In the genomic region with DNA sequence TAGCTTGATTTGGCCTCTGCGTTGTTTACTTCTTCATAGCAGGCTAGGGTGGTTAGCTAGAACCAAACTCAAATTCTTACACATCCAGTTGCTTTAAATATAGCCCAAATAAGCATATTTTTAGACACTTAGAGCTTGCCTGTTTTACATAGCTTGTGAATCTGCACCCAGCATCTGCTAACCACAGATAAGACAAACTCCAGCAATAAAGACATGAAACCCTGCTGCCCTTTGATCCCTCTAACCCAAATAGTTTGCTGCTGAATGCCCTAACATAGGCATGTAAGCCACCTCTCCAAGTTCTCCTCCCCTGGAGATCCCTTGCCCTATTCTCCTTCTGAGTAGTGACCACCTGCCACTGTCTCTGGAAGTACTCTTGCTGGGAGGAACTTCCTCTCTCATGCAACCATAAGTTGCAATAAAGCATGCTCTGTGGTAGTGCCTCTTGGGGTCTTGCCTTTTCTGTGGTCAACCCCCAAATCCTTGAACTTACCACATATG, we compare ENCODE assay signal across 16 cellular contexts.
DNase-seq lines count a peak whose midpoint lies in the region; ATAC-seq and TF ChIP-seq lines count a peak whose summit lies in the region.
"Had no signal": no experiment of that assay in that cellular context is flagged by ENCODE, and none has a peak within 500 bp of the region (broad histone marks: within the 10 kb centered on the region; RNA-seq: fewer than 3 reads in every experiment).

No MANE protein-coding gene starts in this region.

- in situ Hi-C loops in KBM-7 (cut with MboI; ENCODE audit: low pct_unique_long_range_greater_than_20kb, low sequenced_read_pairs) = loop anchor here (25.0 kb wide), 1 partner anchor 916 kb away; no protein-coding TSS in a partner anchor

- no peaks in the 10 kb centered on the region for H3K79me2 ChIP-seq in DOHH2 (ENCODE audit: control insufficient read depth, low read length)

- ATAC-seq in GM19395 (IDR thresholded peaks at IDR 0.05; ENCODE audit: unreplicated experiment) (peak; percentile 88), HG02870 (IDR thresholded peaks at IDR 0.05; ENCODE audit: unreplicated experiment) (peak; percentile 85), HG03457 (IDR thresholded peaks at IDR 0.05; ENCODE audit: unreplicated experiment) (no peak)

- H3K27me3 ChIP-seq in DOHH2 (ENCODE audit: control insufficient read depth, low read length) = no peaks in the 10 kb centered on the region
- H3K27me3 ChIP-seq: spleen had no signal

- H4K20me1 ChIP-seq in DOHH2 (ENCODE audit: control insufficient read depth, insufficient read depth, low read depth, low read length) = no peaks in the 10 kb centered on the region

- no peaks in the 10 kb centered on the region for H3K9me3 ChIP-seq in DOHH2 (ENCODE audit: control insufficient read depth, insufficient read depth, low read length)

- no peaks in the 10 kb centered on the region for H3K9me2 ChIP-seq in DOHH2 (replicated peaks; ENCODE audit: control insufficient read depth, low read length)

- H3F3A ChIP-seq in DOHH2 (ENCODE audit: control insufficient read depth, insufficient read depth) = no peaks in the 10 kb centered on the region

- DNase-seq in KBM-7 = peak; percentile 4
- no peak for DNase-seq in H4 (ENCODE audit: low spot score)
- no peak for DNase-seq in cortex of kidney (lab: John Stamatoyannopoulos, UW)
- no peak for DNase-seq in AML-193 (lab: John Stamatoyannopoulos, UW)
- DNase-seq: ACHN; activated B cell treated with CpG ODN at 0.5 μM for 24 hours; activated naive CD4-positive, alpha-beta T cell treated with Interleukin-2 at 50 U/mL for 16 hours; NCI-H1694; PC-9; spleen; stimulated activated naive CD4-positive, alpha-beta T cell treated with Interleukin-2 at 50 U/mL for 16 hours had no signal

- H3K27ac ChIP-seq in DOHH2 (ENCODE audit: low read depth, low read length) = peak overlapping the region; percentile 41
- H3K27ac ChIP-seq: HL-60, PC-9, spleen had no signal

- no peak for TF ChIP-seq CTCF in DOHH2 (IDR thresholded peaks at IDR 0.05; ENCODE audit: low read depth, low read length, poor library complexity, severe bottlenecking)

- H3K4me1 ChIP-seq in DOHH2 (ENCODE audit: control insufficient read depth, low read length) = peaks cover 35% of the 10 kb centered on the region
- H3K4me1 ChIP-seq: spleen had no signal

- H3K4me3 ChIP-seq in DOHH2 (ENCODE audit: low read length) = peak overlapping the region; percentile 50
- H3K4me3 ChIP-seq: PC-9, spleen had no signal

- H3K4me2 ChIP-seq in DOHH2 (ENCODE audit: low read length) = peak overlapping the region; percentile 66
- H3K4me2 ChIP-seq: PC-9 had no signal

- H3K36me3 ChIP-seq in DOHH2 (ENCODE audit: control insufficient read depth, low read length) = no peaks in the 10 kb centered on the region
- H3K36me3 ChIP-seq: spleen had no signal
